ENCODE assay signal across 19 cellular contexts in the genomic region with DNA sequence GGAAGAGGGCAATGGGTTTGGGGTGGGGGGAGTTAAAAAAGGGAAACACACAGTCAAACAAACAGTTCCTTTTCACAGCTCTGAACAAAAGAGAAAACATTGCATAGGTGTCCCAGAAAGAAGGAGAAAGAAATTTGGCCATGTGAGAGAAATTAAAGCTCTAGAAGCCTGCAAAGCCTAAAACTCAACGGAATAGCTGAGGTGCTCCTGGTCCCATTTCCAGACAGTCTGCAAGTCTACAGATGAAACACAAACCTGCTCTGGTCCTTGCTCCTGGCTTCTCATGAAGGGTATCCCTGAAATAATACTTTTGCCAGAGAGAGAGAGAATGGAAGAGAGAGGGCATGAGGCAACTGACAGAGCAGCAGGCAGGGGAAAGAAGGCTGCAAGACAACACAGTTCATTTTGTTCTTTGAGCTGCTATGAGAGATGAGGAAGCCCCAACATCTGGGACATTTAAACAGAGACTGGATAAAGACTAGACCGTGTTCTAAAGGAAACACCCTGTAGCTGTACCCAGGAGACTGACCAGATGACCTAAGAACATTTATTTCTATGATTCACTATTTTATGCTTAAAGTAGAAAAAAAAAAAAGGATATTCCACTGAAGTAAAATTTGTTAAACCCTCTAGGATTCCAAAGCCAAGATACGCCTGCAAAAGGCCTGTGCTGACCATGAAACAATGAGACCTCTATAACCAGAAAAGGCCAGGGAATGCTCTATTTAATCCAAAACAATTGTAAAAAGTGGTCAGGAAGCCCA. TPM values are rescaled to one million over a fixed set of nuclear protein-coding genes. Genes with fewer than 3 reads are reported as not detected.
DNase-seq lines count a peak whose midpoint lies in the region; ATAC-seq and TF ChIP-seq lines count a peak whose summit lies in the region.
"Had no signal": no experiment of that assay in that cellular context is flagged by ENCODE, and none has a peak within 500 bp of the region (broad histone marks: within the 10 kb centered on the region; RNA-seq: fewer than 3 reads in every experiment).

No MANE protein-coding gene starts in this region.

- H3K9me3 ChIP-seq in tibial nerve = no peaks in the 10 kb centered on the region
- H3K9me3 ChIP-seq in neuronal stem cell (replicated peaks in 1 of 2; ENCODE audit: control insufficient read depth in 2 of 2, insufficient read depth in 1 of 2, low read depth in 1 of 2, low read length in 2 of 2) = no peaks in the 10 kb centered on the region
- H3K9me3 ChIP-seq: psoas muscle had no signal

- H2AFZ ChIP-seq in neuronal stem cell (ENCODE audit: low read length) = no peak overlapping the region

- no peaks in the 10 kb centered on the region for H3K36me3 ChIP-seq in tibial nerve
- H3K36me3 ChIP-seq in neuronal stem cell (replicated peaks in 1 of 2; ENCODE audit: control insufficient read depth in 2 of 2, insufficient read depth in 2 of 2, low read length in 2 of 2) = no peaks in the 10 kb centered on the region

- no peaks in the 10 kb centered on the region for H3K9me3 Mint-ChIP-seq in stimulated activated effector memory CD8-positive, alpha-beta T cell treated with anti-CD3 and anti-CD28 coated beads, Interleukin-12 subunit alpha, Interleukin-12 subunit beta, amount 100 ng/mL, for 72 hours
- H3K9me3 Mint-ChIP-seq: activated B cell treated with CpG ODN at 0.5 μM for 24 hours had no signal

- H3K27ac ChIP-seq in tibial nerve = peak overlapping the region in 3 of 4 donors; percentile 2 to 39 (median 26)
- H3K27ac ChIP-seq in neuronal stem cell (replicated peaks; ENCODE audit: low read length) = no peak overlapping the region
- H3K27ac ChIP-seq: C4-2B, psoas muscle had no signal

- WGBS in tibial nerve, 2 donors = 23 to 35% methylated on average over 3 of the region's 3 CpGs
- WGBS in neuronal stem cell (ENCODE audit: extremely low coverage in 2 of 2, insufficient read length in 2 of 2, insufficient replicate concordance in 1 of 2), 2 donors = no CpG with 5 or more reads among the region's 3 CpGs

- no peak overlapping the region for H2BK15ac ChIP-seq in neuronal stem cell (ENCODE audit: low read length)

- H3K23ac ChIP-seq in neuronal stem cell (ENCODE audit: low read depth, low read length, poor library complexity) = no peak overlapping the region

- in situ Hi-C loops in astrocyte of the spinal cord (cut with HindIII; ENCODE audit: low sequenced_read_pairs) = no loop called here

- no peaks in the 10 kb centered on the region for H3K4me1 Mint-ChIP-seq in stimulated activated effector memory CD8-positive, alpha-beta T cell treated with anti-CD3 and anti-CD28 coated beads, Interleukin-12 subunit alpha, Interleukin-12 subunit beta, amount 100 ng/mL, for 72 hours
- H3K4me1 Mint-ChIP-seq: activated B cell treated with CpG ODN at 0.5 μM for 24 hours, T-helper 17 cell had no signal

- no peak overlapping the region for H4K8ac ChIP-seq in neuronal stem cell (ENCODE audit: low read depth, low read length)

- H4K91ac ChIP-seq in neuronal stem cell (ENCODE audit: low read depth, low read length, poor library complexity) = no peak overlapping the region

- no peak overlapping the region for H3K4me2 ChIP-seq in neuronal stem cell (ENCODE audit: insufficient read depth, low read length, poor library complexity, severe bottlenecking)

- H2BK12ac ChIP-seq in neuronal stem cell (ENCODE audit: low read length) = no peak overlapping the region

- H3K79me1 ChIP-seq in neuronal stem cell (ENCODE audit: low read depth, low read length) = no peaks in the 10 kb centered on the region

- no peak overlapping the region for H2BK120ac ChIP-seq in neuronal stem cell (ENCODE audit: low read depth, low read length)

- TF ChIP-seq EP300 in tibial nerve (IDR thresholded peaks at IDR 0.05) = peak in 1 of 2 donors; percentile 12

- H3K36me3 Mint-ChIP-seq in stimulated activated effector memory CD8-positive, alpha-beta T cell treated with anti-CD3 and anti-CD28 coated beads, Interleukin-12 subunit alpha, Interleukin-12 subunit beta, amount 100 ng/mL, for 72 hours = no peaks in the 10 kb centered on the region

- TF ChIP-seq CTCF in astrocyte of the spinal cord (IDR thresholded peaks at IDR 0.05; ENCODE audit: low read depth, low read length) (no peak), fibroblast of villous mesenchyme (IDR thresholded peaks at IDR 0.05; ENCODE audit: insufficient read depth, low read depth, low read length) (no peak), tibial nerve (IDR thresholded peaks at IDR 0.05) (no peak)

- no peak overlapping the region for H2AK5ac ChIP-seq in neuronal stem cell (ENCODE audit: low read depth, low read length)

- H3K14ac ChIP-seq in neuronal stem cell (ENCODE audit: low read length) = no peak overlapping the region

- peaks cover 0 to 33% (median 17%) of the 10 kb centered on the region in 4 donors for H3K4me1 ChIP-seq in tibial nerve
- no peaks in the 10 kb centered on the region for H3K4me1 ChIP-seq in neuronal stem cell (ENCODE audit: control insufficient read depth in 2 of 2, insufficient read depth in 1 of 2, low read depth in 1 of 2, low read length in 2 of 2)

- H2BK5ac ChIP-seq in neuronal stem cell (ENCODE audit: low read length) = no peak overlapping the region

- H3K4me3 ChIP-seq in astrocyte of the spinal cord (ENCODE audit: low read depth, low read length) (no peak overlapping the region), fibroblast of villous mesenchyme (ENCODE audit: low read depth, low read length) (no peak overlapping the region), tibial nerve (no peak overlapping the region), neuronal stem cell (ENCODE audit: low read length in 2 of 2) (no peak overlapping the region)
- H3K4me3 ChIP-seq: psoas muscle had no signal

- no peak overlapping the region for H3K4ac ChIP-seq in neuronal stem cell (ENCODE audit: low read length)

- no peak for ATAC-seq in stimulated activated effector memory CD8-positive, alpha-beta T cell treated with anti-CD3 and anti-CD28 coated beads, Interleukin-12 subunit alpha, Interleukin-12 subunit beta, amount 100 ng/mL, for 72 hours
- ATAC-seq: T-helper 17 cell had no signal

- H3K27me3 ChIP-seq in tibial nerve (no peaks in the 10 kb centered on the region), neuronal stem cell (ENCODE audit: control insufficient read depth in 3 of 3, insufficient read depth in 3 of 3, low read depth in 1 of 3, low read length in 3 of 3) (no peaks in the 10 kb centered on the region)

- DNase-seq in astrocyte of the spinal cord (ENCODE audit: low read depth, low spot score) (peak; percentile 22), fibroblast of villous mesenchyme (ENCODE audit: low read depth) (peak; percentile 48), midbrain (lab: John Stamatoyannopoulos, UW) (peak; percentile 4), tibial nerve (ENCODE audit: low spot score in 2 of 2) (no peak), neuronal stem cell (ENCODE audit: low spot score) (no peak), activated T-cell treated with anti-CD3 and anti-CD28 coated beads for 4 hours (no peak), NCI-H1092 treated with DMSO at 0.1 percent for 48 hours (lab: John Stamatoyannopoulos, UW) (no peak)
- DNase-seq in stimulated activated effector memory CD8-positive, alpha-beta T cell treated with anti-CD3 and anti-CD28 coated beads, Interleukin-12 subunit alpha, Interleukin-12 subunit beta, amount 100 ng/mL, for 72 hours (ENCODE audit: low spot score in 2 of 2) = no peak
- DNase-seq: activated B cell treated with CpG ODN at 0.5 μM for 24 hours; activated gamma-delta T cell; DND-41; effector CD8-positive, alpha-beta T cell; foreskin melanocyte; Karpas-422; NCI-H1417 treated with DMSO at 0.1 percent for 48 hours; psoas muscle; stimulated activated CD4-positive, alpha-beta T cell treated with anti-CD3 and anti-CD28 coated beads, Interleukin-1b, Interleukin-23, amount 100 ng/mL, for 48 hours; T-helper 17 cell had no signal

- no peak overlapping the region for H3K4me3 Mint-ChIP-seq in stimulated activated effector memory CD8-positive, alpha-beta T cell treated with anti-CD3 and anti-CD28 coated beads, Interleukin-12 subunit alpha, Interleukin-12 subunit beta, amount 100 ng/mL, for 72 hours
- H3K4me3 Mint-ChIP-seq: activated B cell treated with CpG ODN at 0.5 μM for 24 hours, T-helper 17 cell had no signal

- H3K18ac ChIP-seq in neuronal stem cell (ENCODE audit: low read length) = no peak overlapping the region

- H3K27ac Mint-ChIP-seq in stimulated activated effector memory CD8-positive, alpha-beta T cell treated with anti-CD3 and anti-CD28 coated beads, Interleukin-12 subunit alpha, Interleukin-12 subunit beta, amount 100 ng/mL, for 72 hours = no peak overlapping the region
- H3K27ac Mint-ChIP-seq: activated B cell treated with CpG ODN at 0.5 μM for 24 hours had no signal

- no peak for TF ChIP-seq POLR2A in tibial nerve (IDR thresholded peaks at IDR 0.05)

- no peak overlapping the region for H3K9ac ChIP-seq in neuronal stem cell (ENCODE audit: low read depth, low read length, poor library complexity)

RNA-seq across cellular contexts. Expression of gene CYP26B1, which starts 57.3 kb away (rescaled TPM):
- total RNA-seq in fibroblast of villous mesenchyme = under 0.01 and 0.43 TPM in 2 replicates
- 10 to 100 TPM; 14.4 to 37.7 (median 34.2) TPM for total RNA-seq in tibial nerve
- polyA plus RNA-seq in neuronal stem cell (2013, experiment 1 of 2) = 1.0 TPM
- polyA plus RNA-seq in neuronal stem cell (2013, experiment 2 of 2) = 0.68 TPM
- total RNA-seq: activated B cell treated with CpG ODN at 0.5 μM for 24 hours, T-helper 17 cell had no signal

Comparison
In these comparisons a context has a peak if more than half of its experiments do, and no peak if none do; other contexts are left out.
1. DNase-seq: peak in astrocyte of the spinal cord (single experiment), fibroblast of villous mesenchyme (single experiment) and midbrain (single experiment); none in tibial nerve (0 of 2), neuronal stem cell (single experiment), stimulated activated effector memory CD8-positive, alpha-beta T cell treated with anti-CD3 and anti-CD28 coated beads, Interleukin-12 subunit alpha, Interleukin-12 subunit beta, amount 100 ng/mL, for 72 hours (0 of 2), activated T-cell treated with anti-CD3 and anti-CD28 coated beads for 4 hours (single experiment) and NCI-H1092 treated with DMSO at 0.1 percent for 48 hours (single experiment).
2. RNA of gene CYP26B1, which starts 57.3 kb away (total RNA-seq): 14.4 to 37.7 TPM in tibial nerve; under 0.01 to 0.43 TPM in fibroblast of villous mesenchyme; every median in the first group is over 10 times any median in the second.